ENCODE assay signal across 28 cellular contexts in genomic region chr2:4753721-4754120, GRCh38.
"Had no signal": no experiment of that assay in that cellular context is flagged by ENCODE, and none has a peak within 500 bp of the region (broad histone marks: within the 10 kb centered on the region; RNA-seq: fewer than 3 reads in every experiment).

No MANE protein-coding gene starts in this region.

- H3K27ac Mint-ChIP-seq: naive B cell; naive thymus-derived CD8-positive, alpha-beta T cell; natural killer cell treated with Interleukin-12 subunit alpha and Interleukin-12 subunit beta and Interleukin-15 and Interleukin-18, amount 100 ng/mL, for 72 hours; nephron progenitor cell; stimulated activated effector memory CD8-positive, alpha-beta T cell treated with anti-CD3 and anti-CD28 coated beads, Interleukin-12 subunit alpha, Interleukin-12 subunit beta, amount 100 ng/mL, for 72 hours; stimulated activated naive B cell treated with anti-CD40 and anti-IgM and Interleukin-4, amounts not matched to agents 10 μg/mL and 1 μg/mL and 100 μg/mL, for 72 hours; type B pancreatic cell had no signal

- H3K27ac ChIP-seq: pancreas, prostate gland, right lobe of liver, sigmoid colon, suprapubic skin, testis, tibial artery, transverse colon, upper lobe of right lung, uterus had no signal

- H3K36me3 ChIP-seq: pancreas, prostate gland, right lobe of liver, sigmoid colon, suprapubic skin, tibial artery, transverse colon, upper lobe of right lung, uterus had no signal

- H3K36me3 Mint-ChIP-seq: naive B cell; stimulated activated effector memory CD8-positive, alpha-beta T cell treated with anti-CD3 and anti-CD28 coated beads, Interleukin-12 subunit alpha, Interleukin-12 subunit beta, amount 100 ng/mL, for 72 hours; stimulated activated naive B cell treated with anti-CD40 and anti-IgM and Interleukin-4, amounts not matched to agents 10 μg/mL and 1 μg/mL and 100 μg/mL, for 72 hours; type B pancreatic cell had no signal

- DNase-seq: naive B cell; naive thymus-derived CD8-positive, alpha-beta T cell; nephron progenitor cell; occipital lobe; pancreas; right cardiac atrium; right lobe of liver; sigmoid colon; small intestine; stimulated activated CD4-positive, alpha-beta T cell treated with anti-CD3 and anti-CD28 coated beads, Interleukin-15, amount 100 ng/mL, for 24 hours; stimulated activated CD4-positive, alpha-beta T cell treated with anti-CD3 and anti-CD28 coated beads, Interleukin-2, amount 100 ng/mL, for 24 hours; stimulated activated CD4-positive, alpha-beta T cell treated with anti-CD3 and anti-CD28 coated beads, Interleukin-2, amount 100 ng/mL, for 48 hours; stimulated activated CD4-positive, alpha-beta T cell treated with anti-CD3 and anti-CD28 coated beads, Interleukin-4, amount 100 ng/mL, for 24 hours; stimulated activated naive B cell treated with anti-CD40 and anti-IgM and Interleukin-4, amounts not matched to agents 10 μg/mL and 1 μg/mL and 100 μg/mL, for 72 hours; stimulated activated naive CD8-positive, alpha-beta T cell treated with anti-CD3 and anti-CD28 coated beads, Interleukin-15, amount 100 ng/mL, for 72 hours; stimulated activated naive CD8-positive, alpha-beta T cell treated with anti-CD3 and anti-CD28 coated beads, Interleukin-15, Interleukin-2, amounts not matched to agents 100 U/mL and 50 U/mL, for 24 hours; substantia nigra; testis; tibial artery; transverse colon; upper lobe of right lung; uterus had no signal

- H3K4me3 Mint-ChIP-seq: naive B cell; naive thymus-derived CD8-positive, alpha-beta T cell; natural killer cell treated with Interleukin-12 subunit alpha and Interleukin-12 subunit beta and Interleukin-15 and Interleukin-18, amount 100 ng/mL, for 72 hours; nephron progenitor cell; neural crest cell; stimulated activated effector memory CD8-positive, alpha-beta T cell treated with anti-CD3 and anti-CD28 coated beads, Interleukin-12 subunit alpha, Interleukin-12 subunit beta, amount 100 ng/mL, for 72 hours; stimulated activated naive B cell treated with anti-CD40 and anti-IgM and Interleukin-4, amounts not matched to agents 10 μg/mL and 1 μg/mL and 100 μg/mL, for 72 hours; stimulated activated naive CD8-positive, alpha-beta T cell treated with anti-CD3 and anti-CD28 coated beads, Interleukin-15, amount 100 ng/mL, for 72 hours; type B pancreatic cell had no signal

- H3K27me3 Mint-ChIP-seq: naive B cell; naive thymus-derived CD8-positive, alpha-beta T cell; natural killer cell treated with Interleukin-12 subunit alpha and Interleukin-12 subunit beta and Interleukin-15 and Interleukin-18, amount 100 ng/mL, for 72 hours; stimulated activated naive B cell treated with anti-CD40 and anti-IgM and Interleukin-4, amounts not matched to agents 10 μg/mL and 1 μg/mL and 100 μg/mL, for 72 hours; stimulated activated naive CD8-positive, alpha-beta T cell treated with anti-CD3 and anti-CD28 coated beads, Interleukin-15, amount 100 ng/mL, for 72 hours; type B pancreatic cell had no signal

- H3K4me3 ChIP-seq: pancreas, prostate gland, right lobe of liver, sigmoid colon, suprapubic skin, testis, tibial artery, transverse colon, upper lobe of right lung, uterus had no signal

- H3K4me1 Mint-ChIP-seq: naive B cell; naive thymus-derived CD8-positive, alpha-beta T cell; nephron progenitor cell; neural crest cell; stimulated activated effector memory CD8-positive, alpha-beta T cell treated with anti-CD3 and anti-CD28 coated beads, Interleukin-12 subunit alpha, Interleukin-12 subunit beta, amount 100 ng/mL, for 72 hours; stimulated activated naive B cell treated with anti-CD40 and anti-IgM and Interleukin-4, amounts not matched to agents 10 μg/mL and 1 μg/mL and 100 μg/mL, for 72 hours; stimulated activated naive CD8-positive, alpha-beta T cell treated with anti-CD3 and anti-CD28 coated beads, Interleukin-15, amount 100 ng/mL, for 72 hours had no signal

- H3K4me1 ChIP-seq: pancreas, prostate gland, right lobe of liver, sigmoid colon, suprapubic skin, testis, tibial artery, transverse colon, upper lobe of right lung, uterus had no signal

- H3K9me3 Mint-ChIP-seq: type B pancreatic cell had no signal

- H3K27me3 ChIP-seq: pancreas, right lobe of liver, sigmoid colon, suprapubic skin, testis, tibial artery, transverse colon, upper lobe of right lung, uterus had no signal

- H3K9me3 ChIP-seq: pancreas, prostate gland, right lobe of liver, sigmoid colon, suprapubic skin, testis, tibial artery, upper lobe of right lung, uterus had no signal
